8 cellular contexts compared by ENCODE assay signal in the genomic region with DNA sequence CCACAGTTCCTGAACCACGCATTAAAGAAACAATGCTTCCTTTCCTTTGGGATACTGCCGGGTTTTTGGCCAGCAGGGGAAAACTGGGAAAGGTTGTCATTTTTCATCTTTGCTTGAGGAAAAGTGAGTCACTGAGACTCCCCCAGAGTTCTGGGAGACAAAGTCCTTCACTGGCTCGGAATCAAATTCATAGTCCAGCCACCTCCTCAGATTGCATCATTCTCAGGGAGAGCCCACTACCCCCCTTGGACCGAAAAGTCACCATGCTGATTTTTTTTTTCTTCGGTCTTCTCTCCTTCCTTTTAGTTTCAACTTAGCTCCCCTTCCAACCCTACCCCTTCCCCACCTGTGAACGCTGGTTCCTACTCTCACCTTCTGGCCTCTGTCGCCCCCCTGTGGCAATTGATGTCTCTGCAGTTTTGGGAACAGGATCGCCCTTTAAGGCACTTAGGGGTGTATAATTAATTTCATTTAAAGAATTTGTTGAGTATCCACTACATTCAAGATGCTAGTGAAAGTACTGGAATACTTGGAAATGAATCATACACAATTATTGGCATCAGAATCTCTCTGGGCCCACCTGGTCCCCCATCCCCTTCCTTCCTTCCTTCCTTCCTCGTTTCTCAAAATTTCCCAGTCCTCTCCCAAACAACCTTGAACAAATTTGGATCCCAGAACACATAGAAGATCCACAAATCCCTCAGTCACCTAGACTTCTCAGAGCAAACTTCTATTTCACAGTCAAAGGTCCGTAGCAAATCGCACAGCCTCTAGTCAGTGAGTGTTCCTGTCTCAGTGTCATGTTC. TPM values are rescaled to one million over a fixed set of nuclear protein-coding genes. Genes with fewer than 3 reads are reported as not detected.
DNase-seq lines count a peak whose midpoint lies in the region; ATAC-seq, FAIRE-seq and TF ChIP-seq lines count a peak whose summit lies in the region.

No MANE protein-coding gene starts in this region.

- H3K4me3 ChIP-seq in A549 = 0 out of 3 replicates have a peak overlapping the region, but pooled peaks have one; percentile 11
- no peak overlapping the region for H3K4me3 ChIP-seq in foreskin fibroblast (ENCODE audit: low read depth in 1 of 2, low read length in 2 of 2)
- H3K4me3 ChIP-seq in retinal pigment epithelial cell (ENCODE audit: low read length) = no peak overlapping the region

- 31% methylated on average over 11 of the region's 11 CpGs for WGBS in A549 (ENCODE audit: missing lambda C conversion rate)

- peak; percentile 86 for TF ChIP-seq CTCF in A549 (IDR thresholded peaks at IDR 0.05)
- TF ChIP-seq CTCF in GM10248 (IDR thresholded peaks at IDR 0.05; ENCODE audit: control extremely low read depth, extremely low read depth, low read depth, missing control alignments) = peak; percentile 91
- TF ChIP-seq CTCF in foreskin fibroblast (IDR thresholded peaks at IDR 0.05; ENCODE audit: low read depth, low read length) = peak; percentile 86
- peak; percentile 95 for TF ChIP-seq CTCF in retinal pigment epithelial cell (conservative IDR thresholded peaks at IDR 0.05; ENCODE audit: low read depth, low read length)

- TF ChIP-seq POLR2A in A549 (IDR thresholded peaks at IDR 0.05; ENCODE audit: low read length) = no peak

- ATAC-seq in A549 (peak; percentile 19 to 72; a peak in 3 of 6 replicates), GM21717 (IDR thresholded peaks at IDR 0.05; ENCODE audit: unreplicated experiment) (no peak)

- TF ChIP-seq EP300 in A549 (IDR thresholded peaks at IDR 0.05) = no peak

- H3K4me1 ChIP-seq in A549 = peaks cover 13% of the 10 kb centered on the region; the same call in 1 of the 3 replicates

- H3K27ac ChIP-seq in A549 = peak overlapping the region in 1 of 2 experiments; percentile 49; a peak in 2 of 6 replicates

- FAIRE-seq in A549 (lab: Jason Lieb, UNC) = no peak

- H3K9me3 ChIP-seq in A549 = no peaks in the 10 kb centered on the region

- H3K4me2 ChIP-seq in A549 = peak overlapping the region; percentile 45

- peak; percentile 80 to 81 for TF ChIP-seq RAD21 in A549 (conservative IDR thresholded peaks at IDR 0.05 in 1 of 2, IDR thresholded peaks at IDR 0.05 in 1 of 2)

- peak in 1 of 2 experiments; percentile 29 for DNase-seq in A549 (ENCODE audit: low read depth in 1 of 2, low spot score in 1 of 2)
- peak; percentile 55 for DNase-seq in GM10248 (ENCODE audit: extremely low spot score)
- peak; percentile 49 for DNase-seq in NCI-H345 (lab: John Stamatoyannopoulos, UW)
- peak; percentile 38 for DNase-seq in activated T-cell treated with anti-CD3 and anti-CD28 coated beads for 1 hour (ENCODE audit: low read depth)
- peak; percentile 6 to 36 for DNase-seq in foreskin fibroblast
- no peak for DNase-seq in retinal pigment epithelial cell (ENCODE audit: low read depth)
- DNase-seq in AG20443 (ENCODE audit: low spot score) = no peak

- CTCF ChIA-PET in A549 (lab: Yijun Ruan, JAX) (interaction anchor here (0.6 to 12.4 kb wide), 40 partner anchors 13 to 1903 kb away, joined by 3 to 186 read pairs (median 4); partner anchors contain the start of gene DUSP23), GM10248 (lab: Yijun Ruan, JAX) (interaction anchor here (0.8 to 12.0 kb wide), 13 partner anchors 9 to 712 kb away, joined by 3 to 180 read pairs (median 4); no protein-coding TSS in a partner anchor)

- POLR2A ChIA-PET in A549 (lab: Yijun Ruan, JAX) = no interaction called here
- POLR2A ChIA-PET in GM10248 (lab: Yijun Ruan, JAX) = no interaction called here

TF ChIP-seq in A549, 52 proteins besides CTCF, POLR2A, EP300 and RAD21:
- no peak for TF ChIP-seq ZC3H11A (IDR thresholded peaks at IDR 0.05)
- no peak for TF ChIP-seq ZNF302 (CRISPR knock-in tag; IDR thresholded peaks at IDR 0.05)
- TF ChIP-seq MAZ (IDR thresholded peaks at IDR 0.05; ENCODE audit: borderline replicate concordance, low read depth, low read length) = no peak
- TF ChIP-seq SMC3 (IDR thresholded peaks at IDR 0.05) = peak; percentile 79
- no peak for TF ChIP-seq NR3C1 (IDR thresholded peaks at IDR 0.05)
- 0 out of 4 replicates have a peak, but pooled peaks have one; percentile 20 to 24 for TF ChIP-seq CEBPB (IDR thresholded peaks at IDR 0.05)
TF ChIP-seq in A549: peak in this region for 2.

RNA-seq across cellular contexts. Expression of gene ACKR1, which starts 6.9 kb away (rescaled TPM):
- polyA plus RNA-seq in A549 (2011; rRNA removed) = not detected in 2 replicates
- not detected in 2 replicates for polyA plus RNA-seq in A549 (2012; cell fraction: cytosol; rRNA removed)
- 0.04 TPM in 1 of 2 replicates, not detected in the other for polyA plus RNA-seq in A549 (2012; cell fraction: nucleus; rRNA removed)
- polyA plus RNA-seq in A549 (2017; fragmentation: RNase III; extraction: RNeasy Plus Mini Kit Qiagen cat#74134 plus additional on column Dnase treatment) = not detected in 3 replicates
- not detected in 2 replicates for polyA minus RNA-seq in A549 (2011; rRNA and poly(A)+ RNA removed)

RNA-seq across cellular contexts. Expression of gene CADM3, which starts 40.1 kb away (rescaled TPM):
- polyA plus RNA-seq in A549 (2011; rRNA removed) = 0.13 and 0.16 TPM in 2 replicates
- polyA plus RNA-seq in A549 (2012; cell fraction: cytosol; rRNA removed) = 0.08 TPM in 2 replicates
- polyA plus RNA-seq in A549 (2012; cell fraction: nucleus; rRNA removed) = 0.06 and 0.08 TPM in 2 replicates
- polyA plus RNA-seq in A549 (2017; fragmentation: RNase III; extraction: RNeasy Plus Mini Kit Qiagen cat#74134 plus additional on column Dnase treatment) = 0.05 to 0.10 TPM (median 0.10 TPM) in 3 replicates
- 0.05 TPM in 1 of 2 replicates, not detected in the other for polyA minus RNA-seq in A549 (2011; rRNA and poly(A)+ RNA removed)

Comparison
In these comparisons a context has a peak if more than half of its experiments do, and no peak if none do; other contexts are left out.
1. DNase-seq: peak in GM10248 (single experiment), NCI-H345 (single experiment), activated T-cell treated with anti-CD3 and anti-CD28 coated beads for 1 hour (single experiment) and foreskin fibroblast (2 of 2); none in retinal pigment epithelial cell (single experiment) and AG20443 (single experiment).
2. Peak in every context shown above with its lines, with median percentiles within 50 percentile points of each other: CTCF ChIP-seq.